ENCODE assay signal across 1 cellular context in genomic region chr7:77276120-77276519, GRCh38.
TF ChIP-seq lines count a peak whose summit lies in the region.

No MANE protein-coding gene starts in this region.

TF ChIP-seq in IMR-90, 13 proteins besides CTCF, POLR2A, EP300 and RAD21:
- no peak for TF ChIP-seq MAZ (IDR thresholded peaks at IDR 0.05; ENCODE audit: borderline replicate concordance, low read depth, low read length)
- peak; percentile 79 for TF ChIP-seq CEBPB (IDR thresholded peaks at IDR 0.05; ENCODE audit: low read depth, low read length)
- TF ChIP-seq NFE2L2 (IDR thresholded peaks at IDR 0.05; ENCODE audit: low read depth, low read length) = no peak
